Comparison of ENCODE assay signal across 8 cellular contexts in the genomic region with DNA sequence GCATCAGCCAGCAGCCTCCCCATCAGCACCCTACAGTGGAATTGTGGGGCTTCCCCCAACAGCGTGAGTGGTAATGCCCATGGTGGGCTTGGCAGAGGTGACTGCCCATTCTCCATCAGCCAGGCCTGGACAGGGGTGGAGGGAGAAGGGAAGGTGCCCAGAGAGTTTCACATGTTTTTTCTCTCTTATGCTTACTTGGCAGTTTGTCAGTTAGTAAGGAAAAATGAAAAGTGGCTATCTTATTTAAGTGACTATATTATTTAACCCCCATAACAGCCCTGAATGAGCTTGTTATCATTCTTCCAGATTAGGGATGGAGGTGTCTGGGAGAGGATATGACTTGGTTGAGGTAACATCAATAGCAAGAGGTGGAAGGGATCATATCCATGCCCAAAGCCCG.
"Had no signal": no experiment of that assay in that cellular context is flagged by ENCODE, and none has a peak within 500 bp of the region (broad histone marks: within the 10 kb centered on the region; RNA-seq: fewer than 3 reads in every experiment).

No MANE protein-coding gene starts in this region.

- H3K4me3 ChIP-seq: GM12878 had no signal

- ATAC-seq: GM12878 had no signal

- DNase-seq: GDM1, GF-D8 had no signal

- FAIRE-seq: G401.6, GM12878, GM12891, GM12892, GM18507, GM19239 had no signal
